ENCODE assay signal across 11 cellular contexts in the genomic region with DNA sequence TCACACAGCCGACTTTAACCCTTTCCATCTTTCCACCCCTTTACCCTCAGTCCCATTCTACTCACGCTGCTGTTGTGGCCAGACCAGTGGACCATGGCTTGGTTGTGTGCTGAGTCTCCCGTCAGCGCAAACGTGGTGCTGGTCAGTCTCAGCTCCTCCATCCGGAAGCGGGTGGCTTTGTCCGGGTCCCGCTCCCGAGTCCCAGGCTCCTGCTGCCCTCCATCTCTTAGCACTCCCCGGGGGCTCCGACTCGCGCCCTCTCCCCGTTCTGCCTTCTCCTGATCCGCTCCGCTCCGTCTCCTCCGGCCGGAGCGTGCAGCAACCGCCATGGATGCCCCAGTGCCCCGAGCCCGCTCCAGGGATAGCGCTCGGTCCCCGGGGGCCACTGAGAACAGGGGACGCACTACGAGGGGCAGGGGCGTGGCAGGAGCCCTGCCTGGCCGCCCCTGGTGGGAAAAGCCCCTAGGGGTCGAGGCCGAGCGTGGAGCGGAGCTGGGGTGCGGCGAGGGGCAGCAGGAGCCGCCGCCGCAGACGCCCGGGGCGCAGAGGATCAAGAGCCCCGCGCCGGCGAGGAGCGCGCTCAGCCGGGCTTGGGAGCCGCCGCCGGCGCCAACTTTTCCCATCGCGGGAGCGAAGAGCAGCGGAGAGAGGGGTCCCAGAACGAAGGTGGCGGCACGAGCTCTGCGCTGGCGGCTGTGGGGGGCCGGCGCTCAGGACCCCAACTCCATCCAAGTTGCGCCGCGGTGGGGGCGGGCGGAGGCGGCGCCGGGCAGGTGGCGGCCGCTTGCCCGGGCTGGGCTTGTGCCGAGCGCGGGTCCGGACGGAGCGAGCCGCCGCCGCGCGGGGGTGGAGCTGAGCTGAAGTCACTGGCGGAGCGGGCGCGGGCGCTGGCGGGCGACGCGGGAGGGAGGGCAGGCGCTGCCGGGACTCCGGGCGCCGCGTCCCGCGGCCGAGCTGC. TPM values are rescaled to one million over a fixed set of nuclear protein-coding genes. Genes with fewer than 3 reads are reported as not detected.
A peak's percentile ranks its signal among the peaks of the same experiment; 100 is the strongest.
DNase-seq lines count a peak whose midpoint lies in the region; ATAC-seq, FAIRE-seq and TF ChIP-seq lines count a peak whose summit lies in the region.
"Had no signal": no experiment of that assay in that cellular context is flagged by ENCODE, and none has a peak within 500 bp of the region (broad histone marks: within the 10 kb centered on the region; RNA-seq: fewer than 3 reads in every experiment).

A gene (minus strand): TSS at position 803 of the 958 bp plus-strand sequence.

- H3K27ac Mint-ChIP-seq in activated CD4-positive, alpha-beta T cell treated with anti-CD3 and anti-CD28 coated beads for 36 hours, result no peak within 1 kb of the TSS

- intact Hi-C loops in activated CD4-positive, alpha-beta T cell treated with anti-CD3 and anti-CD28 coated beads for 36 hours (cut with DNase I, micrococcal nuclease), result no loop called here
- intact Hi-C loops in esophagus muscularis mucosa (cut with DNase I), result no loop called here
- intact Hi-C loops in transverse colon (cut with DNase I; ENCODE audit: low total_unique reads), result no loop called here

- no peak for ATAC-seq in activated CD4-positive, alpha-beta T cell treated with anti-CD3 and anti-CD28 coated beads for 36 hours
- ATAC-seq: PC-3 had no signal

- peaks cover 13% of the 10 kb centered on the region for H3K27me3 Mint-ChIP-seq in activated CD4-positive, alpha-beta T cell treated with anti-CD3 and anti-CD28 coated beads for 36 hours

- TF ChIP-seq CTCF in esophagus muscularis mucosa (IDR thresholded peaks at IDR 0.05) (no peak), transverse colon (IDR thresholded peaks at IDR 0.05) (no peak), RWPE1 (conservative IDR thresholded peaks at IDR 0.05; ENCODE audit: low read depth) (no peak), D721Med (IDR thresholded peaks at IDR 0.05; ENCODE audit: insufficient read depth, missing control alignments) (no peak)

- H3K4me3 ChIP-seq in esophagus muscularis mucosa, result peak within 1 kb of the TSS; percentile 56 to 67 (median 58)
- H3K4me3 ChIP-seq in muscle layer of colon (ENCODE audit: low read depth in 1 of 2, low read length in 2 of 2), result peak within 1 kb of the TSS; percentile 65 to 66
- peak within 1 kb of the TSS; percentile 37 to 59 (median 45) for H3K4me3 ChIP-seq in transverse colon

- H3K9ac ChIP-seq in muscle layer of colon (ENCODE audit: low read length), result no peak within 1 kb of the TSS

- no peak within 1 kb of the TSS for H3K4me3 Mint-ChIP-seq in activated CD4-positive, alpha-beta T cell treated with anti-CD3 and anti-CD28 coated beads for 36 hours

- TF ChIP-seq EP300 in esophagus muscularis mucosa (IDR thresholded peaks at IDR 0.05), result no peak
- TF ChIP-seq EP300 in transverse colon (IDR thresholded peaks at IDR 0.05; ENCODE audit: low read depth), result no peak

- peaks cover 2% of the 10 kb centered on the region for H3K36me3 Mint-ChIP-seq in activated CD4-positive, alpha-beta T cell treated with anti-CD3 and anti-CD28 coated beads for 36 hours (ENCODE audit: low read depth)

- CTCF ChIA-PET in activated CD4-positive, alpha-beta T cell treated with anti-CD3 and anti-CD28 coated beads for 36 hours (lab: Charles Lee), result no interaction called here
- CTCF ChIA-PET in RWPE1 (lab: Yijun Ruan, JAX), result interaction anchor here (0.6 kb wide), 1 partner anchor 897 kb away, joined by 4 read pairs; no protein-coding TSS in a partner anchor

- 3% methylated on average over 35 of the region's 105 CpGs for WGBS in esophagus muscularis mucosa
- WGBS in transverse colon (ENCODE audit: low coverage in 1 of 2), 2 donors, result 18% methylated on average over 72 of the region's 105 CpGs; no CpG with 5 or more reads in 1 of the 2 donors

- peak; percentile 5 for DNase-seq in activated CD4-positive, alpha-beta T cell treated with anti-CD3 and anti-CD28 coated beads for 36 hours
- DNase-seq in activated CD4-positive, alpha-beta T cell treated with anti-CD3 and anti-CD28 coated beads for 4 hours, result no peak
- no peak for DNase-seq in esophagus muscularis mucosa (ENCODE audit: extremely low spot score)
- peak; percentile 16 for DNase-seq in transverse colon
- DNase-seq in midbrain (lab: John Stamatoyannopoulos, UW), result no peak
- DNase-seq in RWPE1 (ENCODE audit: low spot score), result no peak
- no peak for DNase-seq in D721Med (ENCODE audit: insufficient read length, low spot score)
- DNase-seq: activated T-cell treated with anti-CD3 and anti-CD28 coated beads, Interleukin-2, amount 50 U/mL, for 48 hours; PC-3 had no signal

- H3K9me3 ChIP-seq in esophagus muscularis mucosa, result no peaks in the 10 kb centered on the region
- no peaks in the 10 kb centered on the region for H3K9me3 ChIP-seq in muscle layer of colon (ENCODE audit: low read length)
- no peaks in the 10 kb centered on the region for H3K9me3 ChIP-seq in transverse colon

- peaks cover 3 to 21% (median 16%) of the 10 kb centered on the region in 4 donors for H3K4me1 ChIP-seq in esophagus muscularis mucosa
- peaks cover 19% of the 10 kb centered on the region for H3K4me1 ChIP-seq in muscle layer of colon (ENCODE audit: insufficient read depth, low read length)
- peaks cover 0 to 2% (median 0%) of the 10 kb centered on the region in 4 donors for H3K4me1 ChIP-seq in transverse colon

- POLR2A ChIA-PET in activated CD4-positive, alpha-beta T cell treated with anti-CD3 and anti-CD28 coated beads for 36 hours (lab: Charles Lee), result no interaction called here
- POLR2A ChIA-PET in RWPE1 (lab: Yijun Ruan, JAX; ENCODE audit: low non-redundant PET), result no interaction called here

- peaks cover 0 to 65% (median 18%) of the 10 kb centered on the region in 4 donors for H3K27me3 ChIP-seq in esophagus muscularis mucosa
- H3K27me3 ChIP-seq in muscle layer of colon (ENCODE audit: control insufficient read depth in 1 of 2, insufficient read depth in 2 of 2, low read length in 2 of 2), result peaks cover 0 to 4% of the 10 kb centered on the region in 2 donors
- H3K27me3 ChIP-seq in transverse colon, result peaks cover 64% of the 10 kb centered on the region

- H3K27ac ChIP-seq in esophagus muscularis mucosa (replicated peaks in 1 of 4), result peak within 1 kb of the TSS; percentile 50 to 76 (median 66)
- peak within 1 kb of the TSS; percentile 58 for H3K27ac ChIP-seq in muscle layer of colon (ENCODE audit: low read depth, low read length)
- peak within 1 kb of the TSS; percentile 28 to 66 (median 42) for H3K27ac ChIP-seq in transverse colon
- no peak within 1 kb of the TSS for H3K27ac ChIP-seq in RWPE1

- no peaks in the 10 kb centered on the region for H3K4me1 Mint-ChIP-seq in activated CD4-positive, alpha-beta T cell treated with anti-CD3 and anti-CD28 coated beads for 36 hours

- FAIRE-seq in D721Med (lab: Jason Lieb, UNC), result no peak

- TF ChIP-seq POLR2A in esophagus muscularis mucosa (IDR thresholded peaks at IDR 0.05; ENCODE audit: low read depth) (no peak), transverse colon (IDR thresholded peaks at IDR 0.05) (no peak)

- H3K9me3 Mint-ChIP-seq in activated CD4-positive, alpha-beta T cell treated with anti-CD3 and anti-CD28 coated beads for 36 hours (ENCODE audit: low read depth), result peaks cover 3% of the 10 kb centered on the region

- H3K36me3 ChIP-seq in esophagus muscularis mucosa, result no peaks in the 10 kb centered on the region
- no peaks in the 10 kb centered on the region for H3K36me3 ChIP-seq in muscle layer of colon (ENCODE audit: insufficient read depth, low read length)
- no peaks in the 10 kb centered on the region for H3K36me3 ChIP-seq in transverse colon

- in situ Hi-C loops in transverse colon (cut with MboI; ENCODE audit: low pct_ligation_motif_present in 1 of 4, low pct_unique_long_range_greater_than_20kb in 1 of 4, low sequenced_read_pairs in 3 of 4), result no loop called here

RNA-seq across cellular contexts. Expression of the gene that starts here (rescaled TPM):
- total RNA-seq in activated CD4-positive, alpha-beta T cell treated with anti-CD3 and anti-CD28 coated beads for 36 hours, result not detected
- total RNA-seq in esophagus muscularis mucosa, result 10 to 100 TPM in 2 of 4 donors, 1 to 10 TPM in 2; 7.1 to 16.7 (median 10.7) TPM
- 1 to 10 TPM in 3 of 4 donors, under 1 TPM in 1; 0.40 to 5.1 (median 2.5) TPM for total RNA-seq in transverse colon
- total RNA-seq: fibroblast of villous mesenchyme had no signal

Comparison
In these comparisons a context has a peak if more than half of its experiments do, and no peak if none do; other contexts are left out.
1. Peak in DNase-seq in activated CD4-positive, alpha-beta T cell treated with anti-CD3 and anti-CD28 coated beads for 36 hours; RNA of the gene not detected or under 1 TPM.